Comparison of ENCODE assay signal across 9 cellular contexts in the genomic region with DNA sequence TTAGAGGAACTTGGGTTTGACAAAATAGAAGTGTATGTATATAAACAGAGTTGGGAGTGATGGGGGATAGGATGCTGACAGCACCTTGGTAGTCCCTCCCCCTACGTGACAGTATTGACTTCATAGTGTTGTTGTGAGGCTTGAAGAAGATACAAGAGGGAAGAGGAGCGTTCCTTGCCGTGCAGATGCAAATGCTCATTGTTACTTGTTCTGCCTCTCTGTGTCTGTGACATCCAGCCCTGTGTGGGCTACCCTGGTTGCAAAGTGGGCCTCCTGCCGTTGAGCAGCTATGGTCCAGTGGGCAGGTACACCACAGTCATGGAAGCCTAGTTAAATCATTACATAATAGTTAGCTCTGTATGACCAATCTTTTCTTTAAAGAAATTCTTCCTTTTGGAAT. TPM values are rescaled to one million over a fixed set of nuclear protein-coding genes. Genes with fewer than 3 reads are reported as not detected.
DNase-seq lines count a peak whose midpoint lies in the region; ATAC-seq and TF ChIP-seq lines count a peak whose summit lies in the region.
"Had no signal": no experiment of that assay in that cellular context is flagged by ENCODE, and none has a peak within 500 bp of the region (broad histone marks: within the 10 kb centered on the region; RNA-seq: fewer than 3 reads in every experiment).

No MANE protein-coding gene starts in this region.

- H3K9ac ChIP-seq in HCT116 (ENCODE audit: low read length) = peak overlapping the region; percentile 76

- no peaks in the 10 kb centered on the region for H4K20me1 ChIP-seq in HCT116 (ENCODE audit: insufficient read depth)

- TF ChIP-seq RAD21 in HCT116 (IDR thresholded peaks at IDR 0.05; ENCODE audit: low read depth) = no peak

- CTCF ChIA-PET in HCT116 (lab: Charles Lee) = no interaction called here
- CTCF ChIA-PET in activated CD4-positive, alpha-beta memory T cell treated with anti-CD3 and anti-CD28 coated beads, Interleukin-2, amount 10 ng/mL, durations not matched to agents 7 days and 5 days (lab: Charles Lee) = interaction anchor here (0.8 to 1.0 kb wide), 2 partner anchors 9 to 12 kb away, joined by 3 to 5 read pairs; no protein-coding TSS in a partner anchor

- H3K36me3 ChIP-seq in HCT116 (ENCODE audit: control insufficient read depth in 1 of 2, insufficient read depth in 2 of 2, low read length in 2 of 2) = peaks cover 0 to 14% of the 10 kb centered on the region in 2 experiments; a peak in 2 of 4 replicates

- POLR2A ChIA-PET in HCT116 (lab: Charles Lee) = interaction anchor here (1.3 kb wide), 1 partner anchor 17 kb away, joined by 4 read pairs; no protein-coding TSS in a partner anchor
- POLR2A ChIA-PET in activated CD4-positive, alpha-beta memory T cell treated with anti-CD3 and anti-CD28 coated beads, Interleukin-2, amount 10 ng/mL, durations not matched to agents 7 days and 5 days (lab: Charles Lee) = interaction anchor here (0.7 to 2.9 kb wide), 9 partner anchors 9 to 45 kb away, joined by 3 to 23 read pairs (median 5); partner anchors contain the start of gene SMAD3

- H3K4me2 ChIP-seq in HCT116 (ENCODE audit: low read length) = peak overlapping the region; percentile 73

- peaks cover 0 to 13% of the 10 kb centered on the region in 2 experiments; a peak in 1 of 4 replicates for H3K9me3 ChIP-seq in HCT116 (ENCODE audit: control insufficient read depth in 1 of 2, insufficient read depth in 1 of 2, low read depth in 1 of 2, low read length in 2 of 2)

- peak overlapping the region; percentile 74 for H3K27ac Mint-ChIP-seq in activated CD4-positive, alpha-beta memory T cell treated with anti-CD3 and anti-CD28 coated beads, Interleukin-2, amount 10 ng/mL, durations not matched to agents 7 days and 5 days
- H3K27ac Mint-ChIP-seq in nephron progenitor cell = peak overlapping the region; percentile 77

- DNase-seq in HCT116 (ENCODE audit: low read depth, low spot score) (no peak), nephron progenitor cell (no peak), NCI-H187 treated with DMSO at 0.1 percent for 48 hours (lab: John Stamatoyannopoulos, UW) (no peak), GDM1 (lab: John Stamatoyannopoulos, UW) (no peak), activated gamma-delta T cell (lab: John Stamatoyannopoulos, UW) (no peak), SW480 (ENCODE audit: low spot score) (no peak)
- no peak for DNase-seq in activated CD4-positive, alpha-beta memory T cell treated with anti-CD3 and anti-CD28 coated beads, Interleukin-2, amount 10 ng/mL, durations not matched to agents 7 days and 5 days
- DNase-seq: central memory CD4-positive, alpha-beta T cell had no signal

- H3K27me3 ChIP-seq in HCT116 (ENCODE audit: insufficient read depth, low read length) = no peaks in the 10 kb centered on the region

- H3K4me3 Mint-ChIP-seq in activated CD4-positive, alpha-beta memory T cell treated with anti-CD3 and anti-CD28 coated beads, Interleukin-2, amount 10 ng/mL, durations not matched to agents 7 days and 5 days = peak overlapping the region; percentile 30
- H3K4me3 Mint-ChIP-seq in nephron progenitor cell = no peak overlapping the region

- peaks cover 69% of the 10 kb centered on the region for H3K4me1 Mint-ChIP-seq in activated CD4-positive, alpha-beta memory T cell treated with anti-CD3 and anti-CD28 coated beads, Interleukin-2, amount 10 ng/mL, durations not matched to agents 7 days and 5 days
- peaks cover 22% of the 10 kb centered on the region for H3K4me1 Mint-ChIP-seq in nephron progenitor cell

- H3K4me3 ChIP-seq in GM08714 (ENCODE audit: low read length) = peak overlapping the region; percentile 11; the same call in 1 of the 2 replicates
- H3K4me3 ChIP-seq in HCT116 (replicated peaks in 1 of 2; ENCODE audit: low read depth in 1 of 2, low read length in 2 of 2) = no peak overlapping the region

- no peaks in the 10 kb centered on the region for H3K27me3 Mint-ChIP-seq in activated CD4-positive, alpha-beta memory T cell treated with anti-CD3 and anti-CD28 coated beads, Interleukin-2, amount 10 ng/mL, durations not matched to agents 7 days and 5 days
- H3K27me3 Mint-ChIP-seq in nephron progenitor cell (ENCODE audit: low read depth, poor library complexity) = no peaks in the 10 kb centered on the region

- peaks cover 89% of the 10 kb centered on the region for H3K79me2 ChIP-seq in HCT116 (ENCODE audit: insufficient read depth, low read length)

- no peak for ATAC-seq in HCT116

- peaks cover 82% of the 10 kb centered on the region for H3K36me3 Mint-ChIP-seq in activated CD4-positive, alpha-beta memory T cell treated with anti-CD3 and anti-CD28 coated beads, Interleukin-2, amount 10 ng/mL, durations not matched to agents 7 days and 5 days (ENCODE audit: low read depth)
- peaks cover 44% of the 10 kb centered on the region for H3K36me3 Mint-ChIP-seq in nephron progenitor cell (ENCODE audit: low read depth)

- RAD21 ChIA-PET in HCT116 (lab: Charles Lee; ENCODE audit: low non-redundant PET in 1 of 2, low total read pairs in 2 of 2, uncharacterized antibody in 2 of 2, unreplicated experiment in 2 of 2) = no interaction called here

- TF ChIP-seq POLR2A in HCT116 (IDR thresholded peaks at IDR 0.05; ENCODE audit: borderline replicate concordance, extremely low read depth, insufficient read depth, insufficient read length) = no peak

- H3K27ac ChIP-seq in HCT116 (ENCODE audit: low read depth, low read length) = peak overlapping the region; percentile 48

- intact Hi-C loops in HCT116 (cut with micrococcal nuclease) = no loop called here

- H2AFZ ChIP-seq in HCT116 (ENCODE audit: low read depth, low read length, poor library complexity, severe bottlenecking) = no peak overlapping the region

- peaks cover 15% of the 10 kb centered on the region for H3K9me3 Mint-ChIP-seq in activated CD4-positive, alpha-beta memory T cell treated with anti-CD3 and anti-CD28 coated beads, Interleukin-2, amount 10 ng/mL, durations not matched to agents 7 days and 5 days
- H3K9me3 Mint-ChIP-seq in nephron progenitor cell = peaks cover 26% of the 10 kb centered on the region

- no peaks in the 10 kb centered on the region for H3K9me2 ChIP-seq in HCT116 (ENCODE audit: insufficient read depth)

- no TSS peak for BruUV-seq in HCT116 (replicated peaks; lab: Mats Ljungman, UMichigan)

- TF ChIP-seq CTCF in HCT116 (IDR thresholded peaks at IDR 0.05 in 2 of 3, conservative IDR thresholded peaks at IDR 0.05 in 1 of 3; ENCODE audit: borderline replicate concordance in 1 of 3, insufficient read depth in 1 of 3, low read depth in 2 of 3, low read length in 2 of 3) = no peak
- no peak for TF ChIP-seq CTCF in nephron progenitor cell (IDR thresholded peaks at IDR 0.05)

- peaks cover 70 to 91% of the 10 kb centered on the region in 2 experiments for H3K4me1 ChIP-seq in HCT116 (ENCODE audit: control insufficient read depth in 1 of 2, insufficient read depth in 2 of 2, low read length in 2 of 2)

TF ChIP-seq in HCT116, 20 proteins besides CTCF, POLR2A, EP300 and RAD21:
- no peak for TF ChIP-seq TCF7L2 (IDR thresholded peaks at IDR 0.05; ENCODE audit: borderline replicate concordance, extremely low read depth, insufficient read depth, insufficient read length)
- TF ChIP-seq ELF1 (IDR thresholded peaks at IDR 0.05; ENCODE audit: borderline replicate concordance, low read depth) = no peak
- TF ChIP-seq CEBPB (IDR thresholded peaks at IDR 0.05; ENCODE audit: low read depth) = no peak
- TF ChIP-seq SIN3A (IDR thresholded peaks at IDR 0.05; ENCODE audit: low read depth) = no peak
- TF ChIP-seq, protein P1, sequence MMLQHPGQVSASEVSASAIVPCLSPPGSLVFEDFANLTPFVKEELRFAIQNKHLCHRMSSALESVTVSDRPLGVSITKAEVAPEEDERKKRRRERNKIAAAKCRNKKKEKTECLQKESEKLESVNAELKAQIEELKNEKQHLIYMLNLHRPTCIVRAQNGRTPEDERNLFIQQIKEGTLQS (IDR thresholded peaks at IDR 0.05) = no peak
- no peak for TF ChIP-seq FOSL1 (IDR thresholded peaks at IDR 0.05; ENCODE audit: low read depth)
- TF ChIP-seq POLR2AphosphoS5 (IDR thresholded peaks at IDR 0.05; ENCODE audit: low read depth, low read length) = no peak
- TF ChIP-seq SRF (IDR thresholded peaks at IDR 0.05; ENCODE audit: low read depth) = no peak
- no peak for TF ChIP-seq JUND (IDR thresholded peaks at IDR 0.05)

RNA-seq across cellular contexts. Expression of gene SMAD3, which starts 45.0 kb away (rescaled TPM):
- 89.2 TPM for total RNA-seq in HCT116 (2021; ENCODE audit: unreplicated experiment)
- polyA plus RNA-seq in HCT116 (2012) = 54.4 and 57.6 TPM in 2 replicates
- total RNA-seq in activated CD4-positive, alpha-beta memory T cell treated with anti-CD3 and anti-CD28 coated beads, Interleukin-2, amount 10 ng/mL, durations not matched to agents 7 days and 5 days = 100 to 1,000 TPM; 145 to 148 TPM
